15 cellular contexts compared by ENCODE assay signal in genomic region chr3:21237638-21238037, GRCh38.
"Had no signal": no experiment of that assay in that cellular context is flagged by ENCODE, and none has a peak within 500 bp of the region (broad histone marks: within the 10 kb centered on the region; RNA-seq: fewer than 3 reads in every experiment).

No MANE protein-coding gene starts in this region.

- ATAC-seq: activated T-cell treated with anti-CD3 and anti-CD28 coated beads, Interleukin-2, amount 50 U/mL, for 72 hours; body of pancreas; left ventricle myocardium superior; mucosa of descending colon; psoas muscle; T-helper 17 cell had no signal

- DNase-seq: activated CD4-positive, alpha-beta T cell treated with anti-CD3 and anti-CD28 coated beads for 1 hour; activated CD8-positive, alpha-beta memory T cell treated with anti-CD3 and anti-CD28 coated beads for 24 hours; activated effector memory CD4-positive, alpha-beta T cell treated with anti-CD3 and anti-CD28 coated beads, Interleukin-2, amount 50 U/mL, for 16 hours; activated naive CD4-positive, alpha-beta T cell treated with anti-CD3 and anti-CD28 coated beads, Interleukin-2, amount 50 U/mL, for 16 hours; activated T-cell treated with anti-CD3 and anti-CD28 coated beads, Interleukin-2, amount 50 U/mL, for 72 hours; adrenal gland; body of pancreas; dorsolateral prefrontal cortex; head of caudate nucleus; left ventricle myocardium superior; mucosa of descending colon; naive B cell; psoas muscle; stimulated activated naive CD4-positive, alpha-beta T cell treated with Interleukin-2 at 50 U/mL for 16 hours; T-helper 17 cell had no signal
